Comparison of ENCODE assay signal across 8 cellular contexts in the genomic region with DNA sequence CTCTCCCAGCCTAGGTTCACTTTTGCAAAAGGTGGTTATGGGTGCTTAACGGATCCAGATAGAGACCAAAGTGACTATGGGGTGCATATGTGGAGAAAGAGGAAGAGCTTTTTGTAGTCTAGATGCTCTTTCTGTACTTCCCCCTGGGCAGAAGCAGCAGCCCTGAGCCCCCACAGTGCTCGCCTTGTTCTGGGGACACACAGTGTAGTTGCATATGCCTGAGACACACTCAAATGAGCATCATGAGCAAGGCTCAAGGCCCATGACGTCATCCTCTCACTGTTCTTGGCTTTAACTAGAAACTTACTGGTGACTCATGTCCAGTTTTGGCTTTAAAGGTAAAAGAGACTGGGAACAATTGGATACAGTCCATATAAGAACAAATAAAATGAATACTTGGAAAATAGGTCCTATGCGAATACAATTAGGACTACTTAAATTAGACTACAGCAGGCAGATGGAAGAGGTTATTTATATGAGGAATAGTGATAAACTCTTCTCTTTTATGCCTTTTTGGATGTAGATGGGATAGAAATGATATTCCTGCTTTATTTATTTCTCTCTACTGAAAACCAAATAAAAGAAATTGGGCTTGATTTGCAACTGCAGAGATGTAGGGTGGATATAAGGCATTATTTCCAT.
DNase-seq lines count a peak whose midpoint lies in the region; ATAC-seq and TF ChIP-seq lines count a peak whose summit lies in the region.

No MANE protein-coding gene starts in this region.

- no peaks in the 10 kb centered on the region for H3K36me3 ChIP-seq in mucosa of rectum (ENCODE audit: control insufficient read depth in 2 of 2, insufficient read depth in 2 of 2, low read length in 2 of 2)

- no peak for TF ChIP-seq CTCF in NB4 (IDR thresholded peaks at IDR 0.05; ENCODE audit: low read depth, low read length)

- peak overlapping the region; percentile 98 for H3K27ac ChIP-seq in cingulate gyrus (ENCODE audit: low read depth, low read length)
- peak overlapping the region; percentile 81 to 87 for H3K27ac ChIP-seq in mucosa of rectum (ENCODE audit: low read depth in 2 of 2, low read length in 2 of 2)

- TF ChIP-seq POLR2A in NB4 (IDR thresholded peaks at IDR 0.05; ENCODE audit: extremely low read depth, insufficient read length) = no peak

- H3K27me3 ChIP-seq in mucosa of rectum (ENCODE audit: control insufficient read depth in 2 of 2, insufficient read depth in 2 of 2, low read length in 2 of 2) = no peaks in the 10 kb centered on the region

- peak; percentile 45 for ATAC-seq in GM21717 (IDR thresholded peaks at IDR 0.05; ENCODE audit: unreplicated experiment)

- DNase-seq in COLO829 (ENCODE audit: low spot score) (peak; percentile 81), NB4 (ENCODE audit: low read depth) (peak; percentile 30), SW 1271 (lab: John Stamatoyannopoulos, UW) (no peak), iPS-NIHi7 (ENCODE audit: extremely low spot score) (no peak), 8988T (no peak)

- H3K4me3 ChIP-seq in NB4 (ENCODE audit: low read depth, low read length) (no peak overlapping the region), mucosa of rectum (ENCODE audit: low read length in 2 of 2) (no peak overlapping the region)

- H3K4me1 ChIP-seq in mucosa of rectum (ENCODE audit: control insufficient read depth in 2 of 2, insufficient read depth in 2 of 2, low read length in 2 of 2) = peaks cover 26 to 52% of the 10 kb centered on the region in 2 donors

- no peaks in the 10 kb centered on the region for H3K9me3 ChIP-seq in mucosa of rectum (ENCODE audit: control insufficient read depth in 2 of 2, low read length in 2 of 2)

- peak overlapping the region in 1 of 2 donors; percentile 9 for H3K9ac ChIP-seq in mucosa of rectum (ENCODE audit: low read depth in 1 of 2, low read length in 2 of 2)

Comparison
In these comparisons a context has a peak if more than half of its experiments do, and no peak if none do; other contexts are left out.
1. DNase-seq: peak in COLO829 (single experiment) and NB4 (single experiment); none in SW 1271 (0 of 2), iPS-NIHi7 (single experiment) and 8988T (single experiment).